In the genomic region with DNA sequence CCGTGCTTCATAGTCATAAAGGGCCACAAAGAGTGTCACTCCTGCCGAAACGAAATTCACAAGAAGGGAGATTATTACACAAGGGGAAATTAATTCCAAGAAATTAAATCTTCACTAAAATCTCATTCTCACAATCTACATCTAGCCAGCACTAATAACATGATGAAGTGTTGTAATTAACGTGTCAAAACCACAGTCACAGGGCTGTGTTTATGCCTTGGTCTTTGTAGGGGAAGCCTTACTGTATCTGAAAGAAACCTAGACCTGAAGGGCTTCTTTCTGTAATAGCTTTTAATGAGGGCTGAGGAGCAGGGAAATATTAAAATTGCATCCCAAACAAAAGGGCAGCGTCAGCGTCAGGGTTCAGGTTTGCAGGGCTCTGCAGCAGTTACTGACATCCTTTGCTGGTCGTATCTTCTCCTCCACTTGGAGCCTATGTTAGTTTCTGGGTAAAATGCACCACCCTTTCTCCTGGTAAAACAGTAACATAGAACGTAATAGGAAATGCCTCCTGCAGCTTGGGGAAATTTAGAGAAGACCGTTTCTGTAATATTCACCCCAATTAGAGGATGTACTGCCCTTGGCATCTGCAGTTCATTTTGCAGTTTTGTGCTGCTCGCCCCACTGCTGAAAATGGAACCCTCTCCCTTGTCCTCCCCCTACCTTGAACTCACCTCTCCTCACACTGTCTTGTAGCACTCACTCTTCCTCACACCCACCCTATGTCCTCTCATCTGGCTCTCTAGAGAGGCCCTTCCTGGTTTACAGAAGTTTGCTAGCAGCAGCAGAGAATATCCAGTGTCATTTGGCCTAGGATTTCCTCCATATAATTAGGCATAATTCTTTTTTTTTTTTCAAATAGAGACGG, we compare ENCODE assay signal across 16 cellular contexts.
DNase-seq lines count a peak whose midpoint lies in the region; ATAC-seq, FAIRE-seq and TF ChIP-seq lines count a peak whose summit lies in the region.
"Had no signal": no experiment of that assay in that cellular context is flagged by ENCODE, and none has a peak within 500 bp of the region (broad histone marks: within the 10 kb centered on the region; RNA-seq: fewer than 3 reads in every experiment).

No MANE protein-coding gene starts in this region.

- H3K36me3 Mint-ChIP-seq in activated CD8-positive, alpha-beta T cell treated with anti-CD3 and anti-CD28 coated beads, Interleukin-2, amount 10 ng/mL, durations not matched to agents 7 days and 5 days (ENCODE audit: low read depth), result peaks cover 65% of the 10 kb centered on the region
- H3K36me3 Mint-ChIP-seq in glutamatergic neuron (ENCODE audit: unreplicated experiment), result no peaks in the 10 kb centered on the region

- 85% methylated on average over 11 of the region's 11 CpGs for WGBS in right cardiac atrium
- WGBS in pancreas, 2 donors, result 75 to 78% methylated on average over 11 of the region's 11 CpGs

- H3K36me3 ChIP-seq in right atrium auricular region (peaks cover 25% of the 10 kb centered on the region), pancreas (no peaks in the 10 kb centered on the region), A673 (ENCODE audit: insufficient read depth, low read length, poor library complexity, severe bottlenecking) (no peaks in the 10 kb centered on the region)
- H3K36me3 ChIP-seq: right lobe of liver had no signal

- H3K4me3 Mint-ChIP-seq in activated CD8-positive, alpha-beta T cell treated with anti-CD3 and anti-CD28 coated beads, Interleukin-2, amount 10 ng/mL, durations not matched to agents 7 days and 5 days, result no peak overlapping the region
- H3K4me3 Mint-ChIP-seq in glutamatergic neuron (ENCODE audit: unreplicated experiment), result no peak overlapping the region

- H3K27ac ChIP-seq in right atrium auricular region (no peak overlapping the region), right cardiac atrium (ENCODE audit: low read length) (no peak overlapping the region), pancreas (no peak overlapping the region), A673 (ENCODE audit: low read depth, low read length, poor library complexity, severe bottlenecking) (no peak overlapping the region)
- H3K27ac ChIP-seq: right lobe of liver, VCaP had no signal

- H3K9me3 Mint-ChIP-seq in activated CD8-positive, alpha-beta T cell treated with anti-CD3 and anti-CD28 coated beads, Interleukin-2, amount 10 ng/mL, durations not matched to agents 7 days and 5 days (ENCODE audit: insufficient read depth), result no peaks in the 10 kb centered on the region
- H3K9me3 Mint-ChIP-seq in glutamatergic neuron (ENCODE audit: unreplicated experiment), result peaks cover 13% of the 10 kb centered on the region

- BruUV-seq in A673 (replicated peaks; lab: Mats Ljungman, UMichigan), result no TSS peak

- ATAC-seq in right cardiac atrium (no peak), GM21723 (IDR thresholded peaks at IDR 0.05; ENCODE audit: unreplicated experiment) (no peak), pancreas (no peak)
- ATAC-seq in activated CD8-positive, alpha-beta T cell treated with anti-CD3 and anti-CD28 coated beads, Interleukin-2, amount 10 ng/mL, durations not matched to agents 7 days and 5 days, result peak; percentile 13
- ATAC-seq: right lobe of liver had no signal

- H3K27ac Mint-ChIP-seq in activated CD8-positive, alpha-beta T cell treated with anti-CD3 and anti-CD28 coated beads, Interleukin-2, amount 10 ng/mL, durations not matched to agents 7 days and 5 days, result peak overlapping the region; percentile 80
- H3K27ac Mint-ChIP-seq in glutamatergic neuron (ENCODE audit: unreplicated experiment), result peak overlapping the region; percentile 15

- FAIRE-seq in pancreas (lab: Jason Lieb, UNC), result no peak
- FAIRE-seq: endometrium, GM12892 had no signal

- peaks cover 48% of the 10 kb centered on the region for H3K4me1 Mint-ChIP-seq in activated CD8-positive, alpha-beta T cell treated with anti-CD3 and anti-CD28 coated beads, Interleukin-2, amount 10 ng/mL, durations not matched to agents 7 days and 5 days (ENCODE audit: low read depth)
- H3K4me1 Mint-ChIP-seq in glutamatergic neuron (ENCODE audit: low read depth, unreplicated experiment), result peaks cover 46% of the 10 kb centered on the region

- DNase-seq in right atrium auricular region (ENCODE audit: low spot score) (peak; percentile 4), right cardiac atrium (no peak), glutamatergic neuron (no peak), GF-D8 (lab: John Stamatoyannopoulos, UW) (no peak), pancreas (no peak), A673 (ENCODE audit: low spot score) (no peak)
- no peak for DNase-seq in activated CD8-positive, alpha-beta T cell treated with anti-CD3 and anti-CD28 coated beads, Interleukin-2, amount 10 ng/mL, durations not matched to agents 7 days and 5 days
- DNase-seq: GDM1, IMR-90, midbrain, MM.1S, right lobe of liver had no signal

- H3K9me3 ChIP-seq in right atrium auricular region (no peaks in the 10 kb centered on the region), right cardiac atrium (ENCODE audit: control insufficient read depth, low read length) (no peaks in the 10 kb centered on the region), pancreas (no peaks in the 10 kb centered on the region), A673 (ENCODE audit: low read depth, low read length, poor library complexity, severe bottlenecking) (no peaks in the 10 kb centered on the region)
- H3K9me3 ChIP-seq: right lobe of liver had no signal

- H3K4me3 ChIP-seq in right atrium auricular region (no peak overlapping the region), right cardiac atrium (ENCODE audit: low read length) (no peak overlapping the region), pancreas (no peak overlapping the region), A673 (ENCODE audit: low read depth, low read length, poor library complexity, severe bottlenecking) (no peak overlapping the region)
- H3K4me3 ChIP-seq: right lobe of liver had no signal

- peaks cover 0 to 29% of the 10 kb centered on the region in 2 donors for H3K4me1 ChIP-seq in right atrium auricular region
- H3K4me1 ChIP-seq in right cardiac atrium (ENCODE audit: control insufficient read depth, insufficient read depth, low read length), result peaks cover 7% of the 10 kb centered on the region
- H3K4me1 ChIP-seq in pancreas, result peaks cover 0 to 9% (median 3%) of the 10 kb centered on the region in 3 donors
- no peaks in the 10 kb centered on the region for H3K4me1 ChIP-seq in A673 (ENCODE audit: insufficient read depth, low read length, poor library complexity, severe bottlenecking)

- no peaks in the 10 kb centered on the region for H3K27me3 Mint-ChIP-seq in activated CD8-positive, alpha-beta T cell treated with anti-CD3 and anti-CD28 coated beads, Interleukin-2, amount 10 ng/mL, durations not matched to agents 7 days and 5 days (ENCODE audit: low read depth)
- H3K27me3 Mint-ChIP-seq in glutamatergic neuron (ENCODE audit: unreplicated experiment), result peaks cover 5% of the 10 kb centered on the region

- TF ChIP-seq CTCF in right atrium auricular region (IDR thresholded peaks at IDR 0.05) (no peak), glutamatergic neuron (IDR thresholded peaks at IDR 0.05; ENCODE audit: partially characterized antibody, unreplicated experiment) (no peak), pancreas (IDR thresholded peaks at IDR 0.05) (no peak), A673 (conservative IDR thresholded peaks at IDR 0.05; ENCODE audit: low read depth, low read length) (no peak)

- intact Hi-C loops in right cardiac atrium (cut with DNase I) (loop anchor here in 1 of 4 donors (10.0 kb wide), 2 partner anchors 60 to 330 kb away; no protein-coding TSS in a partner anchor), pancreas (cut with DNase I) (loop anchor here (5.0 to 10.0 kb wide), 4 partner anchors 280 to 450 kb away; no protein-coding TSS in a partner anchor), A673 (cut with micrococcal nuclease; ENCODE audit: unreplicated experiment) (loop anchor here (5.0 kb wide), 2 partner anchors 313 to 448 kb away; no protein-coding TSS in a partner anchor)

- CTCF ChIA-PET in activated CD8-positive, alpha-beta T cell treated with anti-CD3 and anti-CD28 coated beads, Interleukin-2, amount 10 ng/mL, durations not matched to agents 7 days and 5 days (lab: Charles Lee), result interaction anchor here (0.8 to 2.1 kb wide), 7 partner anchors 13 to 327 kb away, joined by 3 to 7 read pairs (median 3); a partner anchor contains a TSS
- CTCF ChIA-PET in A673 (lab: Charles Lee), result no interaction called here

- H3K27me3 ChIP-seq in right atrium auricular region (no peaks in the 10 kb centered on the region), right cardiac atrium (ENCODE audit: control insufficient read depth, insufficient read depth) (no peaks in the 10 kb centered on the region), pancreas (no peaks in the 10 kb centered on the region), A673 (replicated peaks; ENCODE audit: insufficient read depth, low read depth, low read length, poor library complexity) (no peaks in the 10 kb centered on the region)
- H3K27me3 ChIP-seq: right lobe of liver had no signal

- POLR2A ChIA-PET in activated CD8-positive, alpha-beta T cell treated with anti-CD3 and anti-CD28 coated beads, Interleukin-2, amount 10 ng/mL, durations not matched to agents 7 days and 5 days (lab: Charles Lee), result interaction anchor here (1.1 kb wide), 1 partner anchor 159 kb away, joined by 3 read pairs; a partner anchor contains a TSS
- POLR2A ChIA-PET in A673 (lab: Charles Lee; ENCODE audit: low non-redundant PET), result no interaction called here
